ENCODE assay signal across 28 cellular contexts in genomic region chr6:153045271-153045670, GRCh38.
"Had no signal": no experiment of that assay in that cellular context is flagged by ENCODE, and none has a peak within 500 bp of the region (broad histone marks: within the 10 kb centered on the region; RNA-seq: fewer than 3 reads in every experiment).

No MANE protein-coding gene starts in this region.

- ATAC-seq: activated naive CD4-positive, alpha-beta T cell treated with anti-CD3 and anti-CD28 coated beads, Interleukin-2, amount 50 U/mL, for 72 hours; activated T-cell treated with anti-CD3 and anti-CD28 coated beads, Interleukin-2, amount 50 U/mL, for 72 hours; gastroesophageal sphincter; heart right ventricle; WTC11 had no signal

- DNase-seq: activated CD4-positive, alpha-beta memory T cell treated with anti-CD3 and anti-CD28 coated beads, Interleukin-2, amount 10 ng/mL, durations not matched to agents 7 days and 5 days; activated CD4-positive, alpha-beta T cell treated with anti-CD3 and anti-CD28 coated beads for 1 hour; activated CD4-positive, alpha-beta T cell treated with anti-CD3 and anti-CD28 coated beads for 4 hours; activated CD4-positive, alpha-beta T cell treated with anti-CD3 and anti-CD28 coated beads, Interleukin-2, amount 10 ng/mL, durations not matched to agents 7 days and 5 days; activated CD4-positive, alpha-beta T cell treated with anti-CD3 and anti-CD28 coated beads, Interleukin-2, amount 50 U/mL, for 4 hours; activated CD8-positive, alpha-beta memory T cell treated with anti-CD3 and anti-CD28 coated beads, Interleukin-2, amount 50 U/mL, for 48 hours; activated gamma-delta T cell; activated naive CD4-positive, alpha-beta T cell; activated naive CD4-positive, alpha-beta T cell treated with anti-CD3 and anti-CD28 coated beads, Interleukin-2, amount 10 ng/mL, durations not matched to agents 7 days and 5 days; activated naive CD8-positive, alpha-beta T cell treated with anti-CD3 and anti-CD28 coated beads, Interleukin-2, amount 10 ng/mL, durations not matched to agents 7 days and 5 days; activated T-cell treated with anti-CD3 and anti-CD28 coated beads for 4 hours; activated T-cell treated with anti-CD3 and anti-CD28 coated beads, Interleukin-2, amount 50 U/mL, for 24 hours; activated T-cell treated with anti-CD3 and anti-CD28 coated beads, Interleukin-2, amount 50 U/mL, for 72 hours; central memory CD4-positive, alpha-beta T cell; cerebellar nuclear complex; colonic mucosa; effector CD8-positive, alpha-beta T cell; esophagus squamous epithelium; foreskin melanocyte; heart right ventricle; T1000 had no signal

- H3K27ac ChIP-seq: ascending aorta, breast epithelium, cardiac muscle cell, colonic mucosa, esophagus squamous epithelium, gastroesophageal sphincter, heart right ventricle, hepatocyte had no signal
